ENCODE assay signal across 8 cellular contexts in the genomic region with DNA sequence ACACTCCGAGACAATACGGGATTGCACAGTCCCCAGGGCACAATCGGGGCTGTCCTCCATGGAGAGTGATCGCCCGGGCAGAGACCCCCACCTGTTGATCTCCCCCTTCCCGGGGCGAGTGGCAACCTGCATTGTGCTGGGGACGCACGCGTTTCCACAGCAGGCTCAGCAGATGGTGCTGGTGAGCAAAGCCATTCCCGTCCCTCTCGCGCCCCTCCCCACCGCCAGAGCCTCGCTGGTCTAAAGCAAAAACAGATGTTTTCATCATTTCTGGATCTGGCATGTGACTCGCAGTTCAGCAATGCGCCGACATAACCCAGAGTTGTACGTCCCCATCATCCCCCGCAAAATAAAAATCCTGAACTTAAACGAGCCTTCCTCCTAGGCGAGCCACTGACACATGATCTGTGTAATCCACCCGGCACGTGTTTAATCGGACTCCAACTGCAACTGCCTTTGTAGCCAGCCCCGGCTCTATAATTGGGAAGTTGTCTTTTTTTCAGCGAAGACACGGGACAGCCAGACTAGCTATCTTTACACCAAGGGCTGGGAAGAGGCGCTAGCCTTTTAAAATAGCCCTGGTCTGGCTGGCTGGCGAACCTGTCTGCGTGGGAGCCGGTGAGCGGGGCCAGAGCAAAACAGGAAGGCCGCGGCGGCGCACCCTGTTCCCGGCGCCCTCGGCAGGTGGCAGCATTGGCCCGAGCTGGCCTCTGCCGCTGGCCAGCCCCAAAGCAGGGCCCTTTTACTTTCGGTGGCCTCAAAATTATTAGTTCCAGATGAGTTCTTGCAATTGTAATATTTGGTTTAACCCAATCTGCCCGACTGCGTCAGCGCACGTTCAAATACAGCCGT.
DNase-seq lines count a peak whose midpoint lies in the region; ATAC-seq and TF ChIP-seq lines count a peak whose summit lies in the region.

No MANE protein-coding gene starts in this region.

- H3K9ac ChIP-seq in GM23248 (peak overlapping the region; percentile 84), neural progenitor cell (no peak overlapping the region), stomach smooth muscle (ENCODE audit: low read length in 2 of 2) (peak overlapping the region; percentile 80 to 84)

- H3K27me3 Mint-ChIP-seq in neural progenitor cell (ENCODE audit: insufficient read depth, low read depth), result peaks cover 11% of the 10 kb centered on the region

- H3K4me1 ChIP-seq in GM23248 (ENCODE audit: insufficient read depth), result peaks cover 38% of the 10 kb centered on the region
- H3K4me1 ChIP-seq in foreskin keratinocyte, result peaks cover 4% of the 10 kb centered on the region
- H3K4me1 ChIP-seq in neural progenitor cell, result peaks cover 33% of the 10 kb centered on the region
- H3K4me1 ChIP-seq in stomach smooth muscle (ENCODE audit: control insufficient read depth, insufficient read depth, low read length), result peaks cover 32% of the 10 kb centered on the region

- 0 to 1% methylated on average over 48 of the region's 48 CpGs for WGBS in GM23248 (ENCODE audit: low coverage in 1 of 2, low lambda C conversion rate in 2 of 2, missing lambda C conversion rate in 2 of 2), 2 experiments

- ATAC-seq in foreskin keratinocyte, result peak; percentile 85

- in situ Hi-C loops in GM23248 (cut with MboI), result loop anchor here (10.0 kb wide), 2 partner anchors 549 to 849 kb away; no protein-coding TSS in a partner anchor

- TF ChIP-seq CTCF in foreskin keratinocyte (conservative IDR thresholded peaks at IDR 0.05) (peak; percentile 98), neural progenitor cell (IDR thresholded peaks at IDR 0.05) (peak; percentile 76)

- peak overlapping the region; percentile 68 for H3K4me3 ChIP-seq in GM23248
- peak overlapping the region; percentile 43 for H3K4me3 ChIP-seq in neural progenitor cell
- peak overlapping the region; percentile 80 to 83 for H3K4me3 ChIP-seq in stomach smooth muscle (ENCODE audit: low read length in 2 of 2)

- peak overlapping the region; percentile 78 for H3K4me3 Mint-ChIP-seq in neural progenitor cell

- peak; percentile 87 for DNase-seq in Daoy (ENCODE audit: low read depth)
- DNase-seq in GM23248, result peak; percentile 99
- DNase-seq in Kasumi-1 (lab: John Stamatoyannopoulos, UW), result peak; percentile 69 to 88
- DNase-seq in SHP77 treated with DMSO at 0.1 percent for 48 hours (lab: John Stamatoyannopoulos, UW), result peak; percentile 54
- DNase-seq in activated naive CD4-positive, alpha-beta T cell (lab: John Stamatoyannopoulos, UW), result peak; percentile 19 to 61 (median 24)
- peak; percentile 59 to 78 for DNase-seq in foreskin keratinocyte
- peak; percentile 91 for DNase-seq in neural progenitor cell (ENCODE audit: low spot score)

- H3K27ac ChIP-seq in GM23248 (peak overlapping the region; percentile 97), foreskin keratinocyte (peak overlapping the region; percentile 41), neural progenitor cell (no peak overlapping the region), stomach smooth muscle (ENCODE audit: low read length) (peak overlapping the region; percentile 96)

- peak overlapping the region; percentile 85 for H3K27ac Mint-ChIP-seq in neural progenitor cell

- H3K27me3 ChIP-seq in GM23248 (replicated peaks; ENCODE audit: insufficient read depth), result no peaks in the 10 kb centered on the region
- no peaks in the 10 kb centered on the region for H3K27me3 ChIP-seq in foreskin keratinocyte
- H3K27me3 ChIP-seq in neural progenitor cell, result no peaks in the 10 kb centered on the region
- no peaks in the 10 kb centered on the region for H3K27me3 ChIP-seq in stomach smooth muscle (ENCODE audit: control insufficient read depth in 1 of 2, insufficient read depth in 2 of 2, low read length in 2 of 2)

- peaks cover 2% of the 10 kb centered on the region for H3K36me3 Mint-ChIP-seq in neural progenitor cell

- H3K4me1 Mint-ChIP-seq in neural progenitor cell, result peaks cover 52% of the 10 kb centered on the region

- H3K9me3 Mint-ChIP-seq in neural progenitor cell, result peaks cover 15% of the 10 kb centered on the region

- H4K20me1 ChIP-seq in GM23248 (ENCODE audit: insufficient read depth) (no peaks in the 10 kb centered on the region), neural progenitor cell (ENCODE audit: low read depth) (no peaks in the 10 kb centered on the region)

- H3K79me2 ChIP-seq in GM23248 (ENCODE audit: insufficient read depth) (no peaks in the 10 kb centered on the region; the same call in 1 of the 2 replicates), neural progenitor cell (ENCODE audit: low read depth) (no peaks in the 10 kb centered on the region)

- H3K4me2 ChIP-seq in GM23248 (ENCODE audit: unreplicated experiment), result peak overlapping the region; percentile 87
- H3K4me2 ChIP-seq in neural progenitor cell, result peak overlapping the region; percentile 74

- H3K36me3 ChIP-seq in GM23248 (ENCODE audit: low read depth), result no peaks in the 10 kb centered on the region
- H3K36me3 ChIP-seq in neural progenitor cell, result no peaks in the 10 kb centered on the region
- H3K36me3 ChIP-seq in stomach smooth muscle (ENCODE audit: control insufficient read depth in 2 of 2, insufficient read depth in 2 of 2, low read length in 2 of 2), result no peaks in the 10 kb centered on the region

- H3K9me2 ChIP-seq in GM23248 (ENCODE audit: insufficient read depth), result no peaks in the 10 kb centered on the region

- H3K9me3 ChIP-seq in GM23248 (ENCODE audit: low read depth) (no peaks in the 10 kb centered on the region), neural progenitor cell (ENCODE audit: low read depth) (no peaks in the 10 kb centered on the region), stomach smooth muscle (ENCODE audit: control insufficient read depth in 2 of 2, low read length in 2 of 2) (no peaks in the 10 kb centered on the region)

- H3F3A ChIP-seq in GM23248 (ENCODE audit: insufficient read depth), result peaks cover 51% of the 10 kb centered on the region
- peaks cover 34% of the 10 kb centered on the region for H3F3A ChIP-seq in neural progenitor cell (ENCODE audit: low read depth)

- H2AFZ ChIP-seq in GM23248 (peak overlapping the region; percentile 73), neural progenitor cell (replicated peaks) (peak overlapping the region; percentile 87)

Comparison
In these comparisons a context has a peak if more than half of its experiments do, and no peak if none do; other contexts are left out.
1. DNase-seq: peak in every context shown above with its lines; median percentile 99 in GM23248; 91 in neural progenitor cell; 87 in Daoy; 78 in Kasumi-1; 68 in foreskin keratinocyte; 54 in SHP77 treated with DMSO at 0.1 percent for 48 hours; 24 in activated naive CD4-positive, alpha-beta T cell.